1 cellular context compared by ENCODE assay signal in the genomic region with DNA sequence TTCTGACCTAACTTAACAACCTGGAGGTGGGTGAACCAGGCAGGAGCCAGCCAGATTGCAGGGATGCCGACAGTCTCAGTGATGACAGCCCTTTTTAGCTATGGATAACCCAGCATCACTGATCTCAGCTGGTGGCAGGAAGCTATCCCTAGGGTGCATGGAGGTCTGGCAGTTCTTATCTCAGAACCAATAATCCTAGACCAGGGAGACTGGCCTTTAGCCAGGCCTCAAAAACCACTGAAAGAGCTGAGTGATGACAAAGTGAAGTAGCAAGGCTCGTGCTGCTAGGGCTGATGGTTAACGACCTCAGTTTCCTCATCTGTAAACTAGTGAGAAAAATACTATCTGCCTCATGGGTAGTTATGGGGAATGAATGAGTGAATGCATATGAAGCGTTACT.
A peak's percentile ranks its signal among the peaks of the same experiment; 100 is the strongest.
TF ChIP-seq lines count a peak whose summit lies in the region.

No MANE protein-coding gene starts in this region.

TF ChIP-seq in K562, 482 proteins besides CTCF, POLR2A, EP300 and RAD21:
- TF ChIP-seq MEF2D (tag; conservative IDR thresholded peaks at IDR 0.05; ENCODE audit: low read depth) (no peak), ESRRA (IDR thresholded peaks at IDR 0.05; ENCODE audit: borderline replicate concordance, low read depth) (peak; percentile 70; the same call in 1 of the 2 replicates), SREBF2 (CRISPR knock-in tag; IDR thresholded peaks at IDR 0.05) (no peak), CBFA2T3 (IDR thresholded peaks at IDR 0.05) (peak; percentile 81), ETV1 (tag; conservative IDR thresholded peaks at IDR 0.05; ENCODE audit: low read depth) (peak; percentile 35; the same call in 1 of the 2 replicates), LCOR (CRISPR knock-in tag; IDR thresholded peaks at IDR 0.05) (0 out of 2 replicates have a peak, but pooled peaks have one; percentile 39), ZNF75A (CRISPR knock-in tag; IDR thresholded peaks at IDR 0.05) (no peak), ZFP30 (CRISPR knock-in tag; IDR thresholded peaks at IDR 0.05; ENCODE audit: borderline replicate concordance) (no peak), NUFIP1 (IDR thresholded peaks at IDR 0.05; ENCODE audit: partially characterized antibody) (no peak), ARID1B (IDR thresholded peaks at IDR 0.05) (peak; percentile 44; the same call in 1 of the 2 replicates), SMAD4 (CRISPR knock-in tag; conservative IDR thresholded peaks at IDR 0.05) (peak; percentile 53), BCOR (IDR thresholded peaks at IDR 0.05) (0 out of 2 replicates have a peak, but pooled peaks have one; percentile 11), NCOR1 (IDR thresholded peaks at IDR 0.05) (peak; percentile 56; the same call in 1 of the 2 replicates), JUND (IDR thresholded peaks at IDR 0.05; ENCODE audit: borderline replicate concordance, low read depth, low read length) (0 out of 2 replicates have a peak, but pooled peaks have one; percentile 11), JUND (tag; IDR thresholded peaks at IDR 0.05; ENCODE audit: borderline replicate concordance, low read depth, low read length) (no peak), ZNF184 (CRISPR knock-in tag; IDR thresholded peaks at IDR 0.05) (no peak), RCOR1 (IDR thresholded peaks at IDR 0.05; ENCODE audit: borderline replicate concordance in 1 of 2, low read depth in 2 of 2, low read length in 2 of 2) (peak in 1 of 2 experiments; percentile 88; a peak in 2 of 4 replicates), NFE2 (IDR thresholded peaks at IDR 0.05; ENCODE audit: low read depth) (peak; percentile 28; the same call in 1 of the 2 replicates), MEIS2 (IDR thresholded peaks at IDR 0.05; ENCODE audit: partially characterized antibody) (peak; percentile 89), CBX3 (IDR thresholded peaks at IDR 0.05; ENCODE audit: borderline replicate concordance in 1 of 2, low read length in 2 of 2) (no peak), ZNF232 (CRISPR knock-in tag; IDR thresholded peaks at IDR 0.05) (no peak), ZNF165 (CRISPR knock-in tag; IDR thresholded peaks at IDR 0.05; ENCODE audit: borderline replicate concordance) (no peak), NFIC (IDR thresholded peaks at IDR 0.05) (peak; percentile 88), KLF16 (IDR thresholded peaks at IDR 0.05) (peak; percentile 35; the same call in 1 of the 2 replicates), ATF1 (CRISPR knock-in tag; IDR thresholded peaks at IDR 0.05) (no peak), ATF1 (tag; IDR thresholded peaks at IDR 0.05) (peak; percentile 12; the same call in 1 of the 2 replicates), BHLHE40 (IDR thresholded peaks at IDR 0.05; ENCODE audit: low read length) (peak; percentile 81), EHMT2 (IDR thresholded peaks at IDR 0.05) (no peak), KDM1A (IDR thresholded peaks at IDR 0.05) (peak; percentile 72), MYNN (IDR thresholded peaks at IDR 0.05) (no peak), MYNN (CRISPR knock-in tag; IDR thresholded peaks at IDR 0.05) (no peak), CTBP1 (IDR thresholded peaks at IDR 0.05; ENCODE audit: borderline replicate concordance) (peak; percentile 60), SMARCA4 (IDR thresholded peaks at IDR 0.05) (peak; percentile 24; the same call in 1 of the 2 replicates), ELF1 (tag; IDR thresholded peaks at IDR 0.05) (no peak), CBFA2T2 (conservative IDR thresholded peaks at IDR 0.05) (peak; percentile 61), CBX5 (IDR thresholded peaks at IDR 0.05; ENCODE audit: borderline replicate concordance, low read depth) (no peak), TCF3 (CRISPR knock-in tag; IDR thresholded peaks at IDR 0.05) (peak; percentile 67), HCFC1 (IDR thresholded peaks at IDR 0.05; ENCODE audit: low read depth, low read length) (no peak), TEAD4 (IDR thresholded peaks at IDR 0.05; ENCODE audit: low read length) (peak; percentile 67), TEAD4 (CRISPR knock-in tag; IDR thresholded peaks at IDR 0.05; ENCODE audit: borderline replicate concordance) (no peak), GABPA (tag; conservative IDR thresholded peaks at IDR 0.05; ENCODE audit: low read depth) (peak; percentile 42; the same call in 1 of the 2 replicates)
- TF ChIP-seq, protein P1, sequence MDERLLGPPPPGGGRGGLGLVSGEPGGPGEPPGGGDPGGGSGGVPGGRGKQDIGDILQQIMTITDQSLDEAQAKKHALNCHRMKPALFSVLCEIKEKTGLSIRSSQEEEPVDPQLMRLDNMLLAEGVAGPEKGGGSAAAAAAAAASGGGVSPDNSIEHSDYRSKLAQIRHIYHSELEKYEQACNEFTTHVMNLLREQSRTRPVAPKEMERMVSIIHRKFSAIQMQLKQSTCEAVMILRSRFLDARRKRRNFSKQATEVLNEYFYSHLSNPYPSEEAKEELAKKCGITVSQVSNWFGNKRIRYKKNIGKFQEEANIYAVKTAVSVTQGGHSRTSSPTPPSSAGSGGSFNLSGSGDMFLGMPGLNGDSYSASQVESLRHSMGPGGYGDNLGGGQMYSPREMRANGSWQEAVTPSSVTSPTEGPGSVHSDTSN (CRISPR knock-in tag; IDR thresholded peaks at IDR 0.05; ENCODE audit: low read depth): no peak
- TF ChIP-seq, protein P1 (tag; conservative IDR thresholded peaks at IDR 0.05; ENCODE audit: low read depth): peak; percentile 61
- TF ChIP-seq, protein P2, sequence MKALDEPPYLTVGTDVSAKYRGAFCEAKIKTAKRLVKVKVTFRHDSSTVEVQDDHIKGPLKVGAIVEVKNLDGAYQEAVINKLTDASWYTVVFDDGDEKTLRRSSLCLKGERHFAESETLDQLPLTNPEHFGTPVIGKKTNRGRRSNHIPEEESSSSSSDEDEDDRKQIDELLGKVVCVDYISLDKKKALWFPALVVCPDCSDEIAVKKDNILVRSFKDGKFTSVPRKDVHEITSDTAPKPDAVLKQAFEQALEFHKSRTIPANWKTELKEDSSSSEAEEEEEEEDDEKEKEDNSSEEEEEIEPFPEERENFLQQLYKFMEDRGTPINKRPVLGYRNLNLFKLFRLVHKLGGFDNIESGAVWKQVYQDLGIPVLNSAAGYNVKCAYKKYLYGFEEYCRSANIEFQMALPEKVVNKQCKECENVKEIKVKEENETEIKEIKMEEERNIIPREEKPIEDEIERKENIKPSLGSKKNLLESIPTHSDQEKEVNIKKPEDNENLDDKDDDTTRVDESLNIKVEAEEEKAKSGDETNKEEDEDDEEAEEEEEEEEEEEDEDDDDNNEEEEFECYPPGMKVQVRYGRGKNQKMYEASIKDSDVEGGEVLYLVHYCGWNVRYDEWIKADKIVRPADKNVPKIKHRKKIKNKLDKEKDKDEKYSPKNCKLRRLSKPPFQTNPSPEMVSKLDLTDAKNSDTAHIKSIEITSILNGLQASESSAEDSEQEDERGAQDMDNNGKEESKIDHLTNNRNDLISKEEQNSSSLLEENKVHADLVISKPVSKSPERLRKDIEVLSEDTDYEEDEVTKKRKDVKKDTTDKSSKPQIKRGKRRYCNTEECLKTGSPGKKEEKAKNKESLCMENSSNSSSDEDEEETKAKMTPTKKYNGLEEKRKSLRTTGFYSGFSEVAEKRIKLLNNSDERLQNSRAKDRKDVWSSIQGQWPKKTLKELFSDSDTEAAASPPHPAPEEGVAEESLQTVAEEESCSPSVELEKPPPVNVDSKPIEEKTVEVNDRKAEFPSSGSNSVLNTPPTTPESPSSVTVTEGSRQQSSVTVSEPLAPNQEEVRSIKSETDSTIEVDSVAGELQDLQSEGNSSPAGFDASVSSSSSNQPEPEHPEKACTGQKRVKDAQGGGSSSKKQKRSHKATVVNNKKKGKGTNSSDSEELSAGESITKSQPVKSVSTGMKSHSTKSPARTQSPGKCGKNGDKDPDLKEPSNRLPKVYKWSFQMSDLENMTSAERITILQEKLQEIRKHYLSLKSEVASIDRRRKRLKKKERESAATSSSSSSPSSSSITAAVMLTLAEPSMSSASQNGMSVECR (CRISPR knock-in tag; IDR thresholded peaks at IDR 0.05): no peak
- TF ChIP-seq, protein P3, sequence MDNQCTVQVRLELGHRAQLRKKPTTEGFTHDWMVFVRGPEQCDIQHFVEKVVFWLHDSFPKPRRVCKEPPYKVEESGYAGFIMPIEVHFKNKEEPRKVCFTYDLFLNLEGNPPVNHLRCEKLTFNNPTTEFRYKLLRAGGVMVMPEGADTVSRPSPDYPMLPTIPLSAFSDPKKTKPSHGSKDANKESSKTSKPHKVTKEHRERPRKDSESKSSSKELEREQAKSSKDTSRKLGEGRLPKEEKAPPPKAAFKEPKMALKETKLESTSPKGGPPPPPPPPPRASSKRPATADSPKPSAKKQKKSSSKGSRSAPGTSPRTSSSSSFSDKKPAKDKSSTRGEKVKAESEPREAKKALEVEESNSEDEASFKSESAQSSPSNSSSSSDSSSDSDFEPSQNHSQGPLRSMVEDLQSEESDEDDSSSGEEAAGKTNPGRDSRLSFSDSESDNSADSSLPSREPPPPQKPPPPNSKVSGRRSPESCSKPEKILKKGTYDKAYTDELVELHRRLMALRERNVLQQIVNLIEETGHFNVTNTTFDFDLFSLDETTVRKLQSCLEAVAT (IDR thresholded peaks at IDR 0.05): peak in 1 of 2 experiments; percentile 85; a peak in 2 of 4 replicates
- TF ChIP-seq, protein P4, sequence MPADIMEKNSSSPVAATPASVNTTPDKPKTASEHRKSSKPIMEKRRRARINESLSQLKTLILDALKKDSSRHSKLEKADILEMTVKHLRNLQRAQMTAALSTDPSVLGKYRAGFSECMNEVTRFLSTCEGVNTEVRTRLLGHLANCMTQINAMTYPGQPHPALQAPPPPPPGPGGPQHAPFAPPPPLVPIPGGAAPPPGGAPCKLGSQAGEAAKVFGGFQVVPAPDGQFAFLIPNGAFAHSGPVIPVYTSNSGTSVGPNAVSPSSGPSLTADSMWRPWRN (IDR thresholded peaks at IDR 0.05; ENCODE audit: low read depth): peak; percentile 94
- TF ChIP-seq, protein P5, sequence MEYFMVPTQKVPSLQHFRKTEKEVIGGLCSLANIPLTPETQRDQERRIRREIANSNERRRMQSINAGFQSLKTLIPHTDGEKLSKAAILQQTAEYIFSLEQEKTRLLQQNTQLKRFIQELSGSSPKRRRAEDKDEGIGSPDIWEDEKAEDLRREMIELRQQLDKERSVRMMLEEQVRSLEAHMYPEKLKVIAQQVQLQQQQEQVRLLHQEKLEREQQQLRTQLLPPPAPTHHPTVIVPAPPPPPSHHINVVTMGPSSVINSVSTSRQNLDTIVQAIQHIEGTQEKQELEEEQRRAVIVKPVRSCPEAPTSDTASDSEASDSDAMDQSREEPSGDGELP (CRISPR knock-in tag; IDR thresholded peaks at IDR 0.05; ENCODE audit: borderline replicate concordance): peak; percentile 74
- TF ChIP-seq, protein P6, sequence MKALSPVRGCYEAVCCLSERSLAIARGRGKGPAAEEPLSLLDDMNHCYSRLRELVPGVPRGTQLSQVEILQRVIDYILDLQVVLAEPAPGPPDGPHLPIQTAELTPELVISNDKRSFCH (CRISPR knock-in tag; IDR thresholded peaks at IDR 0.05): no peak
- TF ChIP-seq, protein P6 (tag; IDR thresholded peaks at IDR 0.05): peak; percentile 65; the same call in 1 of the 2 replicates
- TF ChIP-seq, protein P7, sequence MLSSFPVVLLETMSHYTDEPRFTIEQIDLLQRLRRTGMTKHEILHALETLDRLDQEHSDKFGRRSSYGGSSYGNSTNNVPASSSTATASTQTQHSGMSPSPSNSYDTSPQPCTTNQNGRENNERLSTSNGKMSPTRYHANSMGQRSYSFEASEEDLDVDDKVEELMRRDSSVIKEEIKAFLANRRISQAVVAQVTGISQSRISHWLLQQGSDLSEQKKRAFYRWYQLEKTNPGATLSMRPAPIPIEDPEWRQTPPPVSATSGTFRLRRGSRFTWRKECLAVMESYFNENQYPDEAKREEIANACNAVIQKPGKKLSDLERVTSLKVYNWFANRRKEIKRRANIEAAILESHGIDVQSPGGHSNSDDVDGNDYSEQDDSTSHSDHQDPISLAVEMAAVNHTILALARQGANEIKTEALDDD (IDR thresholded peaks at IDR 0.05): peak; percentile 73
